ENCODE assay signal across 1 cellular context in genomic region chr6:27502508-27503435, GRCh38.
TF ChIP-seq lines count a peak whose summit lies in the region.

No MANE protein-coding gene starts in this region.

TF ChIP-seq in HepG2, 621 proteins besides CTCF, POLR2A, EP300 and RAD21 (continued from another document and continues in another):
- TF ChIP-seq ZNF281 (CRISPR knock-in tag; IDR thresholded peaks at IDR 0.05; ENCODE audit: borderline replicate concordance) (peak; percentile 28; the same call in 1 of the 2 replicates), HNF4A (CRISPR knock-in tag; IDR thresholded peaks at IDR 0.05) (no peak), ZNF672 (CRISPR knock-in tag; IDR thresholded peaks at IDR 0.05) (no peak), HMGXB3 (CRISPR knock-in tag; IDR thresholded peaks at IDR 0.05; ENCODE audit: borderline replicate concordance) (peak; percentile 80), CCAR2 (optimal IDR thresholded peaks at IDR 0.05; ENCODE audit: low read depth, low read length) (no peak), PHF8 (CRISPR knock-in tag; IDR thresholded peaks at IDR 0.05) (peak; percentile 47), MNT (IDR thresholded peaks at IDR 0.05) (no peak), PHF5A (CRISPR knock-in tag; IDR thresholded peaks at IDR 0.05; ENCODE audit: low read depth, unreplicated experiment) (no peak), ZNF547 (CRISPR knock-in tag; IDR thresholded peaks at IDR 0.05) (no peak), TCF7 (IDR thresholded peaks at IDR 0.05; ENCODE audit: low read depth) (0 out of 2 replicates have a peak, but pooled peaks have one; percentile 16), ZNF556 (CRISPR knock-in tag; IDR thresholded peaks at IDR 0.05; ENCODE audit: borderline replicate concordance) (no peak), KLF12 (CRISPR knock-in tag; IDR thresholded peaks at IDR 0.05; ENCODE audit: borderline replicate concordance) (no peak), BCL6 (CRISPR knock-in tag; IDR thresholded peaks at IDR 0.05) (peak; percentile 40; the same call in 1 of the 2 replicates), ZNF720 (CRISPR knock-in tag; IDR thresholded peaks at IDR 0.05) (no peak), ZNF562 (CRISPR knock-in tag; IDR thresholded peaks at IDR 0.05; ENCODE audit: borderline replicate concordance) (no peak), ZNF451 (CRISPR knock-in tag; IDR thresholded peaks at IDR 0.05) (no peak), U2AF1 (optimal IDR thresholded peaks at IDR 0.05; ENCODE audit: low read depth, low read length) (no peak), TRIM24 (CRISPR knock-in tag; IDR thresholded peaks at IDR 0.05) (no peak), ZNF792 (CRISPR knock-in tag; IDR thresholded peaks at IDR 0.05) (peak; percentile 74; the same call in 1 of the 2 replicates), ZNF558 (CRISPR knock-in tag; IDR thresholded peaks at IDR 0.05; ENCODE audit: borderline replicate concordance) (no peak), CC2D1A (CRISPR knock-in tag; IDR thresholded peaks at IDR 0.05) (no peak; the same call in 1 of the 2 replicates), IRF1 (CRISPR knock-in tag; IDR thresholded peaks at IDR 0.05; ENCODE audit: low read depth) (no peak), ZFAT (CRISPR knock-in tag; conservative IDR thresholded peaks at IDR 0.05) (no peak), PREB (CRISPR knock-in tag; IDR thresholded peaks at IDR 0.05) (no peak), ZBTB42 (CRISPR knock-in tag; IDR thresholded peaks at IDR 0.05) (no peak), DPF2 (CRISPR knock-in tag; IDR thresholded peaks at IDR 0.05; ENCODE audit: borderline replicate concordance, low read depth) (no peak), ZNF850 (CRISPR knock-in tag; conservative IDR thresholded peaks at IDR 0.05) (no peak), NBN (conservative IDR thresholded peaks at IDR 0.05) (no peak), FOXA3 (CRISPR knock-in tag; IDR thresholded peaks at IDR 0.05) (peak; percentile 48; the same call in 1 of the 2 replicates), ZNF296 (CRISPR knock-in tag; conservative IDR thresholded peaks at IDR 0.05) (no peak), ZNF691 (CRISPR knock-in tag; IDR thresholded peaks at IDR 0.05; ENCODE audit: borderline replicate concordance, low read depth) (peak; percentile 100), ATAD3A (CRISPR knock-in tag; IDR thresholded peaks at IDR 0.05) (no peak), ZNF274 (CRISPR knock-in tag; IDR thresholded peaks at IDR 0.05) (no peak), SMAD1 (CRISPR knock-in tag; IDR thresholded peaks at IDR 0.05; ENCODE audit: borderline replicate concordance, low read depth) (no peak), SNRNP70 (IDR thresholded peaks at IDR 0.05; ENCODE audit: low read depth, low read length) (no peak), XBP1 (CRISPR knock-in tag; IDR thresholded peaks at IDR 0.05) (no peak), ZNF615 (CRISPR knock-in tag; IDR thresholded peaks at IDR 0.05; ENCODE audit: borderline replicate concordance) (no peak), RXRA (CRISPR knock-in tag; IDR thresholded peaks at IDR 0.05) (no peak), POGK (CRISPR knock-in tag; conservative IDR thresholded peaks at IDR 0.05) (0 out of 2 replicates have a peak, but pooled peaks have one; percentile 37), ATF5 (CRISPR knock-in tag; IDR thresholded peaks at IDR 0.05; ENCODE audit: low read depth) (no peak), MED8 (CRISPR knock-in tag; IDR thresholded peaks at IDR 0.05; ENCODE audit: insufficient replicate concordance) (no peak), ZNF746 (CRISPR knock-in tag; IDR thresholded peaks at IDR 0.05) (no peak), ZBTB3 (CRISPR knock-in tag; IDR thresholded peaks at IDR 0.05; ENCODE audit: borderline replicate concordance, low read depth) (no peak), NFKBIZ (CRISPR knock-in tag; IDR thresholded peaks at IDR 0.05) (peak; percentile 66; the same call in 1 of the 2 replicates), CENPX (CRISPR knock-in tag; IDR thresholded peaks at IDR 0.05) (no peak), HES4 (CRISPR knock-in tag; IDR thresholded peaks at IDR 0.05; ENCODE audit: borderline replicate concordance) (no peak), ZNF232 (CRISPR knock-in tag; IDR thresholded peaks at IDR 0.05; ENCODE audit: borderline replicate concordance) (no peak), MLX (CRISPR knock-in tag; IDR thresholded peaks at IDR 0.05) (0 out of 2 replicates have a peak, but pooled peaks have one; percentile 35), ZBTB49 (CRISPR knock-in tag; IDR thresholded peaks at IDR 0.05; ENCODE audit: borderline replicate concordance) (no peak), GPN1 (CRISPR knock-in tag; IDR thresholded peaks at IDR 0.05; ENCODE audit: borderline replicate concordance) (no peak), ZIK1 (CRISPR knock-in tag; IDR thresholded peaks at IDR 0.05; ENCODE audit: borderline replicate concordance, low read depth) (no peak), ZNF776 (CRISPR knock-in tag; IDR thresholded peaks at IDR 0.05) (no peak)
